Comparison of ENCODE assay signal across 7 cellular contexts in the genomic region with DNA sequence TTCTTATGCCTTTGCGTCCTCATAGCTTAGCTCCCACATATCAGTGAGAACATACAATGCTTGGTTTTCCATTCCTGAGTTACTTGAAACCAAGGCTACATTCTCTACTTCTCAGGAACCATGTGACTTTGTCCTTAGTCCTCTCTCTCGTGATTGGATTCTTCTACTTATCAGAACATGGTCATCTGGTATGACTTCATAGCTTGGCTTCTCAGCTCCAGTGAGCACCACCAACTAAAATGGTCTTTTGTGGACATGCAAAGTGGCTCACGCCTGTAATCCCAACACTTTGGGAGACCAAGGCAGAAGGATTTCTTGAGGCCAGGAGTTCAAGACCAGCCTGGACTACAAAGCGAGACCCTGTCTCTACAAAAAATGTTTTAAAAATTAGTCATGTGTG.
"Had no signal": no experiment of that assay in that cellular context is flagged by ENCODE, and none has a peak within 500 bp of the region (broad histone marks: within the 10 kb centered on the region; RNA-seq: fewer than 3 reads in every experiment).

No MANE protein-coding gene starts in this region.

- H3K4me3 Mint-ChIP-seq: IgD-negative memory B cell had no signal

- ATAC-seq: HepG2 had no signal

- H3K27ac ChIP-seq: HL-60 had no signal

- FAIRE-seq: HepG2, HTR-8/SVneo had no signal

- H3K36me3 Mint-ChIP-seq: IgD-negative memory B cell had no signal

- DNase-seq: IMR-90, KBM-7, KG1 had no signal

- H3K9me3 Mint-ChIP-seq: IgD-negative memory B cell had no signal

- H3K27ac Mint-ChIP-seq: IgD-negative memory B cell had no signal
